11 cellular contexts compared by ENCODE assay signal in genomic region chr13:29081036-29081435, GRCh38.
DNase-seq lines count a peak whose midpoint lies in the region; ATAC-seq and TF ChIP-seq lines count a peak whose summit lies in the region.
"Had no signal": no experiment of that assay in that cellular context is flagged by ENCODE, and none has a peak within 500 bp of the region (broad histone marks: within the 10 kb centered on the region; RNA-seq: fewer than 3 reads in every experiment).

No MANE protein-coding gene starts in this region.

- 40% methylated on average over 1 of the region's 1 CpG for WGBS in prostate gland

- no peaks in the 10 kb centered on the region for H3K27me3 ChIP-seq in MM.1S (replicated peaks; ENCODE audit: insufficient read depth, low read length)
- H3K27me3 ChIP-seq in prostate gland (replicated peaks; ENCODE audit: insufficient read depth) = no peaks in the 10 kb centered on the region

- no peak overlapping the region for H3K9ac ChIP-seq in MM.1S (ENCODE audit: low read length)

- H3K36me3 ChIP-seq in MM.1S (replicated peaks; ENCODE audit: insufficient read depth, low read length) = no peaks in the 10 kb centered on the region
- H3K36me3 ChIP-seq in prostate gland = no peaks in the 10 kb centered on the region

- H3K9me2 ChIP-seq in MM.1S (replicated peaks; ENCODE audit: insufficient read depth, low read length) = no peaks in the 10 kb centered on the region

- H3K4me2 ChIP-seq in MM.1S (ENCODE audit: low read depth, low read length) = no peak overlapping the region

- H4K20me1 ChIP-seq in MM.1S (ENCODE audit: insufficient read depth, low read length) = no peaks in the 10 kb centered on the region

- peak overlapping the region in 1 of 6 donors; percentile 35 for H3K27ac Mint-ChIP-seq in immature natural killer cell

- peak; percentile 30; the same call in 1 of the 2 replicates for TF ChIP-seq CTCF in MM.1S (IDR thresholded peaks at IDR 0.05; ENCODE audit: low read length)
- TF ChIP-seq CTCF in prostate gland (IDR thresholded peaks at IDR 0.05) = no peak

- no peaks in the 10 kb centered on the region for H3K79me2 ChIP-seq in MM.1S (ENCODE audit: low read length)

- no peaks in the 10 kb centered on the region for H3K36me3 Mint-ChIP-seq in immature natural killer cell

- no peak overlapping the region for H3K4me3 Mint-ChIP-seq in immature natural killer cell

- ATAC-seq in GM21825 (IDR thresholded peaks at IDR 0.05; ENCODE audit: unreplicated experiment) = peak; percentile 60
- peak; percentile 84 for ATAC-seq in left lobe of liver
- ATAC-seq: HCT116, Panc1 had no signal

- no peak overlapping the region for H2AFZ ChIP-seq in MM.1S (ENCODE audit: low read length)

- no peaks in the 10 kb centered on the region for H3K4me1 ChIP-seq in MM.1S (ENCODE audit: low read length)
- H3K4me1 ChIP-seq in prostate gland (replicated peaks) = no peaks in the 10 kb centered on the region

- no peaks in the 10 kb centered on the region for H3K4me1 Mint-ChIP-seq in immature natural killer cell

- TF ChIP-seq POLR2A in prostate gland (IDR thresholded peaks at IDR 0.05) = no peak

- no peaks in the 10 kb centered on the region for H3F3A ChIP-seq in MM.1S (ENCODE audit: insufficient read depth, low read length)

- peak; percentile 8 for DNase-seq in DMS 273 (lab: John Stamatoyannopoulos, UW; ENCODE audit: unreplicated experiment)
- no peak for DNase-seq in DMS 273 treated with DMSO at 0.1 percent for 48 hours (lab: John Stamatoyannopoulos, UW)
- DNase-seq in MM.1S = peak; percentile 30
- DNase-seq in left lobe of liver (ENCODE audit: low spot score) = no peak
- no peak for DNase-seq in immature natural killer cell
- no peak for DNase-seq in anterior cingulate cortex (lab: John Stamatoyannopoulos, UW)
- no peak for DNase-seq in prostate gland (ENCODE audit: low spot score)

- H3K4me3 ChIP-seq in MM.1S (ENCODE audit: low read length) (no peak overlapping the region), prostate gland (no peak overlapping the region)

- no peaks in the 10 kb centered on the region for H3K9me3 ChIP-seq in MM.1S (replicated peaks; ENCODE audit: insufficient read depth, low read length)
- no peaks in the 10 kb centered on the region for H3K9me3 ChIP-seq in prostate gland

- peaks cover 0 to 8% (median 3%) of the 10 kb centered on the region in 6 donors for H3K9me3 Mint-ChIP-seq in immature natural killer cell

- intact Hi-C loops in prostate gland (cut with DNase I) = no loop called here

- H3K27ac ChIP-seq in MM.1S (ENCODE audit: low read length) (no peak overlapping the region), prostate gland (no peak overlapping the region)
- H3K27ac ChIP-seq: 22Rv1 had no signal

- H3K27me3 Mint-ChIP-seq in immature natural killer cell (ENCODE audit: low read depth in 3 of 3) = peaks cover 0 to 3% (median 0%) of the 10 kb centered on the region in 3 donors

Comparison
In these comparisons a context has a peak if more than half of its experiments do, and no peak if none do; other contexts are left out.
1. DNase-seq: peak in DMS 273 (single experiment) and MM.1S (single experiment); none in DMS 273 treated with DMSO at 0.1 percent for 48 hours (single experiment), left lobe of liver (single experiment), immature natural killer cell (0 of 3), anterior cingulate cortex (0 of 58) and prostate gland (single experiment).